ENCODE assay signal across 31 cellular contexts in genomic region chr10:64170791-64171190, GRCh38.
"Had no signal": no experiment of that assay in that cellular context is flagged by ENCODE, and none has a peak within 500 bp of the region (broad histone marks: within the 10 kb centered on the region; RNA-seq: fewer than 3 reads in every experiment).

No MANE protein-coding gene starts in this region.

- H3K27me3 ChIP-seq: ascending aorta, breast epithelium, cardiac muscle cell, esophagus muscularis mucosa, foreskin keratinocyte, gastrocnemius medialis had no signal

- H3K36me3 ChIP-seq: ascending aorta, breast epithelium, cardiac muscle cell, esophagus muscularis mucosa, gastrocnemius medialis, WERI-Rb-1 had no signal

- H3K27ac ChIP-seq: ascending aorta, breast epithelium, cardiac muscle cell, esophagus muscularis mucosa, foreskin keratinocyte, gastrocnemius medialis, WERI-Rb-1 had no signal

- DNase-seq: activated CD4-positive, alpha-beta memory T cell treated with anti-CD3 and anti-CD28 coated beads for 36 hours; activated CD4-positive, alpha-beta T cell treated with anti-CD3 and anti-CD28 coated beads for 36 hours; activated CD4-positive, alpha-beta T cell treated with anti-CD3 and anti-CD28 coated beads, Interleukin-2, amount 10 ng/mL, durations not matched to agents 24 days and 14 days; activated CD4-positive, CD25-positive, alpha-beta regulatory T cell; activated CD4-positive, CD25-positive, alpha-beta regulatory T cell treated with anti-CD3 and anti-CD28 coated beads, Interleukin-2, amount 50 U/mL, for 72 hours; activated CD8-positive, alpha-beta memory T cell treated with anti-CD3 and anti-CD28 coated beads, Interleukin-2, amount 10 ng/mL, durations not matched to agents 7 days and 5 days; activated CD8-positive, alpha-beta memory T cell treated with anti-CD3 and anti-CD28 coated beads, Interleukin-2, amount 50 U/mL, for 4 hours; activated CD8-positive, alpha-beta T cell treated with anti-CD3 and anti-CD28 coated beads, Interleukin-2, amount 10 ng/mL, durations not matched to agents 7 days and 5 days; activated gamma-delta T cell; activated naive CD4-positive, alpha-beta T cell; activated naive CD4-positive, alpha-beta T cell treated with anti-CD3 and anti-CD28 coated beads, Interleukin-2, amount 10 ng/mL, durations not matched to agents 7 days and 5 days; activated naive CD8-positive, alpha-beta T cell treated with anti-CD3 and anti-CD28 coated beads, Interleukin-2, amount 10 ng/mL, durations not matched to agents 7 days and 5 days; activated T-cell treated with anti-CD3 and anti-CD28 coated beads, Interleukin-2, amount 50 U/mL, for 1 hour; activated T-cell treated with anti-CD3 and anti-CD28 coated beads, Interleukin-2, amount 50 U/mL, for 72 hours; cortex of kidney; dermis blood vessel endothelial cell; effector CD4-positive, alpha-beta T cell; effector memory CD8-positive, alpha-beta T cell; erythroblast; foreskin keratinocyte; gastrocnemius medialis; glutamatergic neuron; T-helper 1 cell; T-helper 17 cell; T1000; WERI-Rb-1 had no signal

- H3K4me1 ChIP-seq: ascending aorta, breast epithelium, esophagus muscularis mucosa, foreskin keratinocyte, gastrocnemius medialis had no signal

- H3K4me3 ChIP-seq: ascending aorta, breast epithelium, cardiac muscle cell, esophagus muscularis mucosa, gastrocnemius medialis had no signal

- H3K9me3 ChIP-seq: ascending aorta, gastrocnemius medialis had no signal

- ATAC-seq: activated CD4-positive, alpha-beta T cell treated with anti-CD3 and anti-CD28 coated beads for 36 hours; activated CD8-positive, alpha-beta memory T cell treated with anti-CD3 and anti-CD28 coated beads, Interleukin-2, amount 10 ng/mL, durations not matched to agents 7 days and 5 days; activated CD8-positive, alpha-beta T cell treated with anti-CD3 and anti-CD28 coated beads, Interleukin-2, amount 10 ng/mL, durations not matched to agents 7 days and 5 days; activated naive CD4-positive, alpha-beta T cell treated with anti-CD3 and anti-CD28 coated beads, Interleukin-2, amount 50 U/mL, for 72 hours; activated T-cell treated with anti-CD3 and anti-CD28 coated beads, Interleukin-2, amount 50 U/mL, for 72 hours; effector memory CD8-positive, alpha-beta T cell; foreskin keratinocyte; gastrocnemius medialis; T-helper 17 cell had no signal
